In genomic region chr20:1227121-1227582, GRCh38 we compare ENCODE assay signal across 10 cellular contexts. TPM values are rescaled to one million over a fixed set of nuclear protein-coding genes. Genes with fewer than 3 reads are reported as not detected.
DNase-seq lines count a peak whose midpoint lies in the region; ATAC-seq and TF ChIP-seq lines count a peak whose summit lies in the region.
"Had no signal": no experiment of that assay in that cellular context is flagged by ENCODE, and none has a peak within 500 bp of the region (broad histone marks: within the 10 kb centered on the region; RNA-seq: fewer than 3 reads in every experiment).

No MANE protein-coding gene starts in this region.

- H3K4me1 Mint-ChIP-seq in activated T-cell treated with anti-CD3 and anti-CD28 coated beads, Interleukin-2, amount 50 U/mL, for 24 hours (ENCODE audit: low read depth), result peaks cover 15% of the 10 kb centered on the region
- peaks cover 3 to 11% of the 10 kb centered on the region in 2 donors for H3K4me1 Mint-ChIP-seq in stimulated activated naive B cell treated with anti-CD40 and anti-IgM and Interleukin-4, amounts not matched to agents 10 μg/mL and 1 μg/mL and 100 μg/mL, for 72 hours

- H3K4me2 ChIP-seq in PC-9, result peak overlapping the region; percentile 98; the same call in 1 of the 2 replicates

- H3K27me3 Mint-ChIP-seq in activated T-cell treated with anti-CD3 and anti-CD28 coated beads, Interleukin-2, amount 50 U/mL, for 24 hours, result peaks cover 24% of the 10 kb centered on the region
- peaks cover 27 to 55% of the 10 kb centered on the region in 2 donors for H3K27me3 Mint-ChIP-seq in stimulated activated naive B cell treated with anti-CD40 and anti-IgM and Interleukin-4, amounts not matched to agents 10 μg/mL and 1 μg/mL and 100 μg/mL, for 72 hours

- H3K4me3 ChIP-seq in PC-9, result no peak overlapping the region
- H3K4me3 ChIP-seq in endocrine pancreas (ENCODE audit: control insufficient read depth, insufficient read depth, low read length), result peak overlapping the region; percentile 5
- H3K4me3 ChIP-seq in SJCRH30, result no peak overlapping the region

- peaks cover 20% of the 10 kb centered on the region; the same call in 1 of the 2 replicates for H3K27me3 ChIP-seq in PC-9 (ENCODE audit: insufficient read depth, low read depth)
- no peaks in the 10 kb centered on the region for H3K27me3 ChIP-seq in endocrine pancreas (ENCODE audit: control insufficient read depth, insufficient read depth, low read length)
- H3K27me3 ChIP-seq in SJCRH30, result peaks cover 23% of the 10 kb centered on the region

- ATAC-seq in stimulated activated naive B cell treated with anti-CD40 and anti-IgM and Interleukin-4, amounts not matched to agents 10 μg/mL and 1 μg/mL and 100 μg/mL, for 72 hours (replicated peaks), result no peak
- no peak for ATAC-seq in GM21786 (IDR thresholded peaks at IDR 0.05; ENCODE audit: unreplicated experiment)

- H3K4me1 ChIP-seq in PC-9 (replicated peaks; ENCODE audit: insufficient read depth), result 0 out of 2 replicates have a peak, but pooled peaks cover 3% of the 10 kb centered on the region
- no peaks in the 10 kb centered on the region for H3K4me1 ChIP-seq in endocrine pancreas (ENCODE audit: control insufficient read depth, insufficient read depth, low read length)
- no peaks in the 10 kb centered on the region; the same call in 1 of the 2 replicates for H3K4me1 ChIP-seq in SJCRH30

- CTCF ChIA-PET in PC-9 (lab: Charles Lee), result no interaction called here

- no peak overlapping the region for H3K9ac ChIP-seq in endocrine pancreas (ENCODE audit: control insufficient read depth, insufficient read depth, low read length)

- no peak for TF ChIP-seq CTCF in PC-9 (conservative IDR thresholded peaks at IDR 0.05)

- no peaks in the 10 kb centered on the region for H3K36me3 ChIP-seq in PC-9 (ENCODE audit: low read depth)
- no peaks in the 10 kb centered on the region for H3K36me3 ChIP-seq in endocrine pancreas (ENCODE audit: control insufficient read depth, insufficient read depth, low read length)
- H3K36me3 ChIP-seq in SJCRH30, result no peaks in the 10 kb centered on the region

- no peaks in the 10 kb centered on the region for H3K9me2 ChIP-seq in PC-9 (ENCODE audit: insufficient read depth)

- no peaks in the 10 kb centered on the region for H3K79me2 ChIP-seq in PC-9 (ENCODE audit: low read depth)

- intact Hi-C loops in PC-9 (cut with micrococcal nuclease; ENCODE audit: unreplicated experiment), result loop anchor here (5.0 to 10.0 kb wide), 2 partner anchors 40 to 88 kb away; partner anchors contain the start of gene SNPH

- H3K27ac Mint-ChIP-seq in activated T-cell treated with anti-CD3 and anti-CD28 coated beads, Interleukin-2, amount 50 U/mL, for 24 hours, result peak overlapping the region; percentile 37
- no peak overlapping the region for H3K27ac Mint-ChIP-seq in stimulated activated naive B cell treated with anti-CD40 and anti-IgM and Interleukin-4, amounts not matched to agents 10 μg/mL and 1 μg/mL and 100 μg/mL, for 72 hours

- BruUV-seq in PC-9 (replicated peaks; lab: Mats Ljungman, UMichigan), result no TSS peak

- peaks cover 9% of the 10 kb centered on the region for H3F3A ChIP-seq in PC-9 (ENCODE audit: insufficient read depth, low read depth)

- H3K9me3 ChIP-seq in PC-9 (ENCODE audit: insufficient read depth, low read depth), result no peaks in the 10 kb centered on the region
- no peaks in the 10 kb centered on the region for H3K9me3 ChIP-seq in endocrine pancreas (ENCODE audit: control insufficient read depth, low read length)
- no peaks in the 10 kb centered on the region for H3K9me3 ChIP-seq in SJCRH30 (replicated peaks)

- POLR2A ChIA-PET in PC-9 (lab: Charles Lee; ENCODE audit: unreplicated experiment), result no interaction called here

- peak overlapping the region; percentile 79 for H3K4me3 Mint-ChIP-seq in activated T-cell treated with anti-CD3 and anti-CD28 coated beads, Interleukin-2, amount 50 U/mL, for 24 hours
- H3K4me3 Mint-ChIP-seq in stimulated activated naive B cell treated with anti-CD40 and anti-IgM and Interleukin-4, amounts not matched to agents 10 μg/mL and 1 μg/mL and 100 μg/mL, for 72 hours, result peak overlapping the region; percentile 67 to 74

- H3K27ac ChIP-seq in PC-9, result no peak overlapping the region
- H3K27ac ChIP-seq in SJCRH30, result no peak overlapping the region

- no peak overlapping the region for H2AFZ ChIP-seq in PC-9

- H3K36me3 Mint-ChIP-seq in activated T-cell treated with anti-CD3 and anti-CD28 coated beads, Interleukin-2, amount 50 U/mL, for 24 hours (ENCODE audit: low read depth), result no peaks in the 10 kb centered on the region
- H3K36me3 Mint-ChIP-seq in stimulated activated naive B cell treated with anti-CD40 and anti-IgM and Interleukin-4, amounts not matched to agents 10 μg/mL and 1 μg/mL and 100 μg/mL, for 72 hours, result no peaks in the 10 kb centered on the region

- H4K20me1 ChIP-seq in PC-9 (ENCODE audit: insufficient read depth), result no peaks in the 10 kb centered on the region

- H3K9me3 Mint-ChIP-seq in activated T-cell treated with anti-CD3 and anti-CD28 coated beads, Interleukin-2, amount 50 U/mL, for 24 hours, result peaks cover 6% of the 10 kb centered on the region
- peaks cover 4 to 7% of the 10 kb centered on the region in 2 donors for H3K9me3 Mint-ChIP-seq in stimulated activated naive B cell treated with anti-CD40 and anti-IgM and Interleukin-4, amounts not matched to agents 10 μg/mL and 1 μg/mL and 100 μg/mL, for 72 hours

- no peak for DNase-seq in activated T-cell treated with anti-CD3 and anti-CD28 coated beads, Interleukin-2, amount 50 U/mL, for 24 hours
- DNase-seq in activated T-cell treated with anti-CD3 and anti-CD28 coated beads for 4 hours (no peak), PC-9 (no peak), NCI-H524 treated with DMSO at 0.1 percent for 48 hours (lab: John Stamatoyannopoulos, UW) (no peak), SJCRH30 (no peak)
- no peak for DNase-seq in stimulated activated naive B cell treated with anti-CD40 and anti-IgM and Interleukin-4, amounts not matched to agents 10 μg/mL and 1 μg/mL and 100 μg/mL, for 72 hours

RNA-seq across cellular contexts. Expression of gene RAD21L1, which starts 1.3 kb away (rescaled TPM):
- 0.60 TPM in 1 of 2 replicates, not detected in the other for total RNA-seq in PC-9 (2021)
- total RNA-seq in SJCRH30 (2014; rRNA removed; shearing (Covaris generic)), result 0.28 TPM in 1 of 2 replicates, not detected in the other
- total RNA-seq: dermis microvascular lymphatic vessel endothelial cell, urinary bladder had no signal

RNA-seq across cellular contexts. Expression of gene C20orf202, which starts 23.9 kb away (rescaled TPM):
- total RNA-seq in PC-9 (2021), result not detected in 2 replicates
- total RNA-seq in SJCRH30 (2014; rRNA removed; shearing (Covaris generic)), result not detected in 2 replicates

RNA-seq across cellular contexts. Expression of gene SNPH, which starts 38.9 kb away (rescaled TPM):
- 3.4 and 4.0 TPM in 2 replicates for total RNA-seq in PC-9 (2021)
- total RNA-seq in SJCRH30 (2014; rRNA removed; shearing (Covaris generic)), result 2.9 and 3.0 TPM in 2 replicates

RNA-seq across cellular contexts. Expression of gene TMEM74B, which starts 42.4 kb away (rescaled TPM):
- total RNA-seq in PC-9 (2021), result 0.44 and 1.2 TPM in 2 replicates
- total RNA-seq in SJCRH30 (2014; rRNA removed; shearing (Covaris generic)), result not detected in 2 replicates
